Comparison of ENCODE assay signal across 8 cellular contexts in the genomic region with DNA sequence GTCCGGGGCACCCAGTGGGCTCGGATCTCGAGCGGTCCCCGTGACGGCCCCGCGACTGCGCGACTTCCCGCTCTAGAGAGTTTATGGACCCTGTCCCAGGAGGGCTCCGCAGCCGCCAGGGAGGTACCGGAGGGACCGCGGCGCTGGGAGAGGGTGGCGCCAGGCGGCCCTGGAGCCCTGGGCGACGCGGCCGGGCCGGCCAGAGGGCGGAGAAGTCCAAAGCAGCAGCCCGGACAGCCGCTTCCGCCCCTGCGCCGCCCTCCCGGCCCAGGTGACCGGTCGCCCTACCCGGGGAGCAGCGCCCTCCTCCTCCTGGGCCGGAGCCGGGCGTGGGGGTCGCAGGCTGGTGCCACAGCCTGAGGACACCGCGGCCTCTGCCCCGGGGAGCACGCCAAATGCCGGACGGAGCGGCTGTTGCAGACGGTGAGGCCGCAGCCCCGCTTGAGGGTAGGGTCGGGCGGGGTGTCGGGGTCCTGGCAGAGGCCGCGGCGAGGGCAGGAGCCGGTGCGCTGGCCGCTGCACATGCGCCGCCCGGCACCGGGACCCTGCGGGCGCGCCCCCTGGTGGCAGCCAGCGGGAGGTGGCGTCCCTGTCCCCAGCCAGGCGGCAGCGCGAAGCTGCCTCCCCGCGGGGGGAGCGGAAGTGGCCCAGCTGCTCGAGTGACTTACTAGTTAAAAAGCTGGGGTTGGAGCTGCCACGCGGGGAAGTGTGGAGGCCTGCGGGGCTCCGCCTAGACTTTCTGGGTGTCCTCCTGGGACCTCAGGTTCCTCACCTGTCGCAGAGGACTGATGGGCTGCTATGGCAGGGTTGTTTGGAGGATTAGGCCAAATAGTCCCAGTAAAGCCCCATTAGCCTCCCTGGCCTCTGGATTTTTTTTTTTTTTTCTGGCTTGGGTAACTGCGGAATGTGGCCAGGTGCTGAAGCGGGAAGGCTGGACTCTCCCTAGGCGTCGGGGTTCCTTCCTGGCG. TPM values are rescaled to one million over a fixed set of nuclear protein-coding genes. Genes with fewer than 3 reads are reported as not detected.
DNase-seq lines count a peak whose midpoint lies in the region; ATAC-seq and TF ChIP-seq lines count a peak whose summit lies in the region.

No MANE protein-coding gene starts in this region.

- H3K79me2 ChIP-seq in DND-41 (ENCODE audit: insufficient read depth, low read length), result no peaks in the 10 kb centered on the region

- no peaks in the 10 kb centered on the region for H3K4me1 ChIP-seq in DND-41 (ENCODE audit: insufficient read depth, low read length)
- H3K4me1 ChIP-seq in heart right ventricle, result peaks cover 0 to 17% (median 12%) of the 10 kb centered on the region in 9 donors
- H3K4me1 ChIP-seq in transverse colon, result peaks cover 4 to 18% (median 10%) of the 10 kb centered on the region in 4 donors

- H4K20me1 ChIP-seq in DND-41 (ENCODE audit: insufficient read depth, low read length), result no peaks in the 10 kb centered on the region

- intact Hi-C loops in heart right ventricle (cut with DNase I) (loop anchor here in 7 of 10 donors (2.0 to 10.0 kb wide), 6 partner anchors 55 to 402 kb away; a partner anchor contains a TSS), transverse colon (cut with DNase I; ENCODE audit: low total_unique reads) (no loop called here)

- H2AFZ ChIP-seq in DND-41 (ENCODE audit: low read depth, low read length), result no peak overlapping the region

- in situ Hi-C loops in transverse colon (cut with MboI; ENCODE audit: low pct_ligation_motif_present in 1 of 4, low pct_unique_long_range_greater_than_20kb in 1 of 4, low sequenced_read_pairs in 3 of 4), result no loop called here

- no peaks in the 10 kb centered on the region for H3K36me3 ChIP-seq in DND-41 (ENCODE audit: insufficient read depth, low read length)
- no peaks in the 10 kb centered on the region for H3K36me3 ChIP-seq in heart right ventricle
- no peaks in the 10 kb centered on the region for H3K36me3 ChIP-seq in transverse colon

- no peak for TF ChIP-seq POLR2A in transverse colon (IDR thresholded peaks at IDR 0.05)

- no peak for ATAC-seq in DND-41 (ENCODE audit: insufficient read depth, low read depth)
- ATAC-seq in GM21717 (IDR thresholded peaks at IDR 0.05; ENCODE audit: unreplicated experiment), result peak; percentile 97
- peak; percentile 95 for ATAC-seq in SK-N-SH treated with all-trans-retinoic acid at 6 μM for 48 hours
- ATAC-seq in heart right ventricle, result peak; percentile 95 to 97 (median 97)

- WGBS in heart right ventricle, 2 donors, result 3 to 4% methylated on average over 81 to 84 of the region's 84 CpGs
- 11% methylated on average over 40 of the region's 84 CpGs; no CpG with 5 or more reads in 1 of the 2 donors for WGBS in transverse colon (ENCODE audit: low coverage in 1 of 2), 2 donors

- H3K4me3 ChIP-seq in DND-41 (ENCODE audit: low read depth in 1 of 2, low read length in 2 of 2) (no peak overlapping the region), heart right ventricle (peak overlapping the region; percentile 45 to 88 (median 76)), transverse colon (peak overlapping the region; percentile 49 to 85 (median 81))

- H3K27ac ChIP-seq in DND-41 (ENCODE audit: low read length), result no peak overlapping the region
- peak overlapping the region; percentile 2 to 78 (median 68) for H3K27ac ChIP-seq in heart right ventricle
- peak overlapping the region; percentile 67 to 82 (median 76) for H3K27ac ChIP-seq in transverse colon

- TF ChIP-seq EP300 in transverse colon (IDR thresholded peaks at IDR 0.05; ENCODE audit: low read depth), result no peak

- DNase-seq in DND-41, result no peak
- DNase-seq in KG1 (lab: John Stamatoyannopoulos, UW), result peak; percentile 55
- DNase-seq in activated naive CD8-positive, alpha-beta T cell treated with anti-CD3 and anti-CD28 coated beads, Interleukin-2, amount 50 U/mL, for 16 hours (ENCODE audit: low read depth, low spot score), result peak; percentile 80
- DNase-seq in heart right ventricle, result peak; percentile 84 to 91
- DNase-seq in pons (ENCODE audit: low spot score), result peak; percentile 72
- peak; percentile 90 for DNase-seq in transverse colon

- H3K27me3 ChIP-seq in DND-41 (ENCODE audit: insufficient read depth, low read length, poor library complexity) (no peaks in the 10 kb centered on the region), heart right ventricle (peaks cover 0 to 7% (median 0%) of the 10 kb centered on the region in 7 donors), transverse colon (no peaks in the 10 kb centered on the region)

- H3K9ac ChIP-seq in DND-41 (ENCODE audit: low read depth, low read length), result no peak overlapping the region

- H3K9me3 ChIP-seq in DND-41 (ENCODE audit: insufficient read depth, low read length, severe bottlenecking), result no peaks in the 10 kb centered on the region
- peaks cover 0 to 13% (median 0%) of the 10 kb centered on the region in 11 donors for H3K9me3 ChIP-seq in heart right ventricle
- no peaks in the 10 kb centered on the region for H3K9me3 ChIP-seq in transverse colon

- H3K4me2 ChIP-seq in DND-41 (ENCODE audit: insufficient read depth, low read length), result no peak overlapping the region

- peak; percentile 14 for TF ChIP-seq CTCF in DND-41 (IDR thresholded peaks at IDR 0.05; ENCODE audit: borderline replicate concordance, extremely low read depth, low read length, poor library complexity, severe bottlenecking)
- TF ChIP-seq CTCF in heart right ventricle (IDR thresholded peaks at IDR 0.05), result peak; percentile 95 to 99 (median 99)
- TF ChIP-seq CTCF in transverse colon (IDR thresholded peaks at IDR 0.05), result peak; percentile 64 to 98 (median 95)

TF ChIP-seq in SK-N-SH treated with all-trans-retinoic acid at 6 μM for 48 hours, 23 proteins besides CTCF, POLR2A, EP300 and RAD21 (continues in another document):
- TF ChIP-seq, protein P1, sequence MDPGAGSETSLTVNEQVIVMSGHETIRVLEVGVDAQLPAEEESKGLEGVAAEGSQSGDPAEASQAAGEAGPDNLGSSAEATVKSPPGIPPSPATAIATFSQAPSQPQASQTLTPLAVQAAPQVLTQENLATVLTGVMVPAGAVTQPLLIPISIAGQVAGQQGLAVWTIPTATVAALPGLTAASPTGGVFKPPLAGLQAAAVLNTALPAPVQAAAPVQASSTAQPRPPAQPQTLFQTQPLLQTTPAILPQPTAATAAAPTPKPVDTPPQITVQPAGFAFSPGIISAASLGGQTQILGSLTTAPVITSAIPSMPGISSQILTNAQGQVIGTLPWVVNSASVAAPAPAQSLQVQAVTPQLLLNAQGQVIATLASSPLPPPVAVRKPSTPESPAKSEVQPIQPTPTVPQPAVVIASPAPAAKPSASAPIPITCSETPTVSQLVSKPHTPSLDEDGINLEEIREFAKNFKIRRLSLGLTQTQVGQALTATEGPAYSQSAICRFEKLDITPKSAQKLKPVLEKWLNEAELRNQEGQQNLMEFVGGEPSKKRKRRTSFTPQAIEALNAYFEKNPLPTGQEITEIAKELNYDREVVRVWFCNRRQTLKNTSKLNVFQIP (CRISPR knock-in tag; IDR thresholded peaks at IDR 0.05; ENCODE audit: borderline replicate concordance, low read depth), result no peak
- TF ChIP-seq ZFP3 (CRISPR knock-in tag; IDR thresholded peaks at IDR 0.05), result no peak; the same call in 1 of the 2 replicates
- TF ChIP-seq ZNF8 (CRISPR knock-in tag; IDR thresholded peaks at IDR 0.05), result no peak
- TF ChIP-seq ZFP30 (CRISPR knock-in tag; IDR thresholded peaks at IDR 0.05), result no peak
- TF ChIP-seq ZC3H10 (CRISPR knock-in tag; IDR thresholded peaks at IDR 0.05), result no peak
- TF ChIP-seq, protein P2, sequence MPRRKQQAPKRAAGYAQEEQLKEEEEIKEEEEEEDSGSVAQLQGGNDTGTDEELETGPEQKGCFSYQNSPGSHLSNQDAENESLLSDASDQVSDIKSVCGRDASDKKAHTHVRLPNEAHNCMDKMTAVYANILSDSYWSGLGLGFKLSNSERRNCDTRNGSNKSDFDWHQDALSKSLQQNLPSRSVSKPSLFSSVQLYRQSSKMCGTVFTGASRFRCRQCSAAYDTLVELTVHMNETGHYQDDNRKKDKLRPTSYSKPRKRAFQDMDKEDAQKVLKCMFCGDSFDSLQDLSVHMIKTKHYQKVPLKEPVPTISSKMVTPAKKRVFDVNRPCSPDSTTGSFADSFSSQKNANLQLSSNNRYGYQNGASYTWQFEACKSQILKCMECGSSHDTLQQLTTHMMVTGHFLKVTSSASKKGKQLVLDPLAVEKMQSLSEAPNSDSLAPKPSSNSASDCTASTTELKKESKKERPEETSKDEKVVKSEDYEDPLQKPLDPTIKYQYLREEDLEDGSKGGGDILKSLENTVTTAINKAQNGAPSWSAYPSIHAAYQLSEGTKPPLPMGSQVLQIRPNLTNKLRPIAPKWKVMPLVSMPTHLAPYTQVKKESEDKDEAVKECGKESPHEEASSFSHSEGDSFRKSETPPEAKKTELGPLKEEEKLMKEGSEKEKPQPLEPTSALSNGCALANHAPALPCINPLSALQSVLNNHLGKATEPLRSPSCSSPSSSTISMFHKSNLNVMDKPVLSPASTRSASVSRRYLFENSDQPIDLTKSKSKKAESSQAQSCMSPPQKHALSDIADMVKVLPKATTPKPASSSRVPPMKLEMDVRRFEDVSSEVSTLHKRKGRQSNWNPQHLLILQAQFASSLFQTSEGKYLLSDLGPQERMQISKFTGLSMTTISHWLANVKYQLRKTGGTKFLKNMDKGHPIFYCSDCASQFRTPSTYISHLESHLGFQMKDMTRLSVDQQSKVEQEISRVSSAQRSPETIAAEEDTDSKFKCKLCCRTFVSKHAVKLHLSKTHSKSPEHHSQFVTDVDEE (CRISPR knock-in tag; IDR thresholded peaks at IDR 0.05), result no peak
- TF ChIP-seq BACH2 (CRISPR knock-in tag; IDR thresholded peaks at IDR 0.05; ENCODE audit: borderline replicate concordance), result no peak
- TF ChIP-seq, protein P3, sequence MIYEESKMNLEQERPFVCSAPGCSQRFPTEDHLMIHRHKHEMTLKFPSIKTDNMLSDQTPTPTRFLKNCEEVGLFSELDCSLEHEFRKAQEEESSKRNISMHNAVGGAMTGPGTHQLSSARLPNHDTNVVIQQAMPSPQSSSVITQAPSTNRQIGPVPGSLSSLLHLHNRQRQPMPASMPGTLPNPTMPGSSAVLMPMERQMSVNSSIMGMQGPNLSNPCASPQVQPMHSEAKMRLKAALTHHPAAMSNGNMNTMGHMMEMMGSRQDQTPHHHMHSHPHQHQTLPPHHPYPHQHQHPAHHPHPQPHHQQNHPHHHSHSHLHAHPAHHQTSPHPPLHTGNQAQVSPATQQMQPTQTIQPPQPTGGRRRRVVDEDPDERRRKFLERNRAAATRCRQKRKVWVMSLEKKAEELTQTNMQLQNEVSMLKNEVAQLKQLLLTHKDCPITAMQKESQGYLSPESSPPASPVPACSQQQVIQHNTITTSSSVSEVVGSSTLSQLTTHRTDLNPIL (CRISPR knock-in tag; IDR thresholded peaks at IDR 0.05; ENCODE audit: low read depth), result no peak
- no peak for TF ChIP-seq TCF4 (CRISPR knock-in tag; IDR thresholded peaks at IDR 0.05; ENCODE audit: borderline replicate concordance)
- TF ChIP-seq SNAI2 (CRISPR knock-in tag; IDR thresholded peaks at IDR 0.05), result no peak
- no peak for TF ChIP-seq ZNF70 (CRISPR knock-in tag; IDR thresholded peaks at IDR 0.05)
- no peak for TF ChIP-seq ZNF565 (CRISPR knock-in tag; conservative IDR thresholded peaks at IDR 0.05; ENCODE audit: low read depth)
- TF ChIP-seq RARB (CRISPR knock-in tag; IDR thresholded peaks at IDR 0.05), result no peak

RNA-seq across cellular contexts. Expression of a gene that starts 20.9 kb away (rescaled TPM):
- total RNA-seq in heart right ventricle (1 to 10 TPM; 2.5 to 4.7 (median 3.5) TPM), transverse colon (10 to 100 TPM in 3 of 4 donors, 1 to 10 TPM in 1; 5.2 to 80.2 (median 14.7) TPM)
- polyA plus RNA-seq in heart right ventricle, result 1 to 10 TPM in 1 of 2 donors, under 1 TPM in 1; 0.75 to 1.7 TPM

Comparison
In these comparisons a context has a peak if more than half of its experiments do, and no peak if none do; other contexts are left out.
1. H3K4me3 ChIP-seq: peak in heart right ventricle (10 of 10) and transverse colon (4 of 4); none in DND-41 (0 of 2).
2. CTCF ChIP-seq: peak in every context shown above with its lines; median percentile 99 in heart right ventricle; 95 in transverse colon; 14 in DND-41.